ENCODE assay signal across 26 cellular contexts in the genomic region with DNA sequence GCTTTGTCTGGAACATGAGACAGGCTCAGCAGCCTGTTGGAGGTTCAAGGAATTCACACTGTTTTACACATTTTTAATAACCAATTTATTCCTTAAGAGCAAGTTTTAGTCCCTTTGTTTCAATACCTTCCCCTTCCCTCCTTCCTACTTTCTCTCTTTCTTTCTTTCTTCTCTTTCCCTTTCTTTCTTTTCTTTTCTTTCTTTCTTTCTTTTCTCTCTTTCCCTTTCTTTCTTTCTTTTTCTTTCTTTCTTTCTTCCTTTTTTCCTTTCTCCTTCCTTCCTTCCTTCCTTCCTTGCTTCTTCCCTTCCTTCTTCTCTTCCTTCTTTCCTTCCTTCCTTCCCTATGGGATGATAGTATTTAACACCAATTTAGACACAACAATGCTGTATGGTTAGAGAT.
DNase-seq lines count a peak whose midpoint lies in the region; ATAC-seq, FAIRE-seq and TF ChIP-seq lines count a peak whose summit lies in the region.
"Had no signal": no experiment of that assay in that cellular context is flagged by ENCODE, and none has a peak within 500 bp of the region (broad histone marks: within the 10 kb centered on the region; RNA-seq: fewer than 3 reads in every experiment).

No MANE protein-coding gene starts in this region.

- no peak for FAIRE-seq in K562 (lab: Jason Lieb, UNC)
- FAIRE-seq: A549, GM12878, GM12892, GM18507 had no signal

- H3K4me1 ChIP-seq in K562 (replicated peaks in 1 of 2; ENCODE audit: control insufficient read depth in 2 of 2, insufficient read depth in 2 of 2, low read length in 2 of 2) = no peaks in the 10 kb centered on the region
- H3K4me1 ChIP-seq: A549, BE2C, BLaER1 had no signal

- no peak overlapping the region for H3K27ac ChIP-seq in K562 (ENCODE audit: extremely low read depth, low read depth, low read length)
- H3K27ac ChIP-seq: 22Rv1, A549, BLaER1 had no signal

- 0 out of 2 replicates have a peak, but pooled peaks cover 2% of the 10 kb centered on the region for H3K9me3 ChIP-seq in K562 (replicated peaks; ENCODE audit: control insufficient read depth, insufficient read depth, low read depth, low read length)
- H3K9me3 ChIP-seq: BE2C had no signal

- no peak overlapping the region for H3K9ac ChIP-seq in K562 (ENCODE audit: insufficient read depth in 1 of 2, low read depth in 2 of 2, low read length in 2 of 2)
- H3K9ac ChIP-seq: BLaER1 had no signal

- H3K4me3 Mint-ChIP-seq in activated CD8-positive, alpha-beta T cell treated with anti-CD3 and anti-CD28 coated beads for 36 hours = no peak overlapping the region
- H3K4me3 Mint-ChIP-seq in activated CD8-positive, alpha-beta T cell treated with anti-CD3 and anti-CD28 coated beads, Interleukin-2, amount 10 ng/mL, durations not matched to agents 7 days and 5 days = no peak overlapping the region
- H3K4me3 Mint-ChIP-seq: CD14-positive monocyte; CD4-positive, alpha-beta memory T cell; CD4-positive, CD25-positive, alpha-beta regulatory T cell; CD8-positive, alpha-beta memory T cell had no signal

- H3K4me3 ChIP-seq in K562 = no peak overlapping the region
- H3K4me3 ChIP-seq: A549, BLaER1, GM12878 had no signal

- TF ChIP-seq EP300 in K562 (IDR thresholded peaks at IDR 0.05; ENCODE audit: low read length) = no peak

- no peaks in the 10 kb centered on the region for H4K20me1 ChIP-seq in K562 (replicated peaks; ENCODE audit: control insufficient read depth, insufficient read depth, low read length)
- H4K20me1 ChIP-seq: BLaER1 had no signal

- TF ChIP-seq POLR2A in K562 (conservative IDR thresholded peaks at IDR 0.05) = no peak

- peak; percentile 34 for TF ChIP-seq CTCF in activated CD8-positive, alpha-beta T cell treated with anti-CD3 and anti-CD28 coated beads for 36 hours (IDR thresholded peaks at IDR 0.05)
- no peak for TF ChIP-seq CTCF in K562 (IDR thresholded peaks at IDR 0.05 in 2 of 3, conservative IDR thresholded peaks at IDR 0.05 in 1 of 3; ENCODE audit: insufficient read depth in 2 of 3, low read depth in 1 of 3, low read length in 3 of 3)

- no peaks in the 10 kb centered on the region for H3K79me2 ChIP-seq in K562 (ENCODE audit: control insufficient read depth, insufficient read depth, low read length)

- in situ Hi-C loops in K562 (cut with MboI) = no loop called here

- CTCF ChIA-PET in activated CD8-positive, alpha-beta T cell treated with anti-CD3 and anti-CD28 coated beads for 36 hours (lab: Charles Lee) = no interaction called here
- CTCF ChIA-PET in activated CD8-positive, alpha-beta T cell treated with anti-CD3 and anti-CD28 coated beads, Interleukin-2, amount 10 ng/mL, durations not matched to agents 7 days and 5 days (lab: Charles Lee) = no interaction called here
- CTCF ChIA-PET in K562 (lab: Yijun Ruan, JAX; ENCODE audit: low intra/inter-chr PET ratio) = no interaction called here

- intact Hi-C loops in activated CD8-positive, alpha-beta T cell treated with anti-CD3 and anti-CD28 coated beads for 36 hours (cut with micrococcal nuclease) = no loop called here
- intact Hi-C loops in K562 (cut with micrococcal nuclease) = no loop called here

- H3K27me3 ChIP-seq in K562 (ENCODE audit: control insufficient read depth in 2 of 2, insufficient read depth in 2 of 2, low read length in 2 of 2) = no peaks in the 10 kb centered on the region
- H3K27me3 ChIP-seq: BE2C, BLaER1 had no signal

- no peak for DNase-seq in activated CD8-positive, alpha-beta T cell treated with anti-CD3 and anti-CD28 coated beads for 36 hours
- no peak for DNase-seq in activated CD8-positive, alpha-beta T cell treated with anti-CD3 and anti-CD28 coated beads, Interleukin-2, amount 10 ng/mL, durations not matched to agents 7 days and 5 days
- DNase-seq in K562 (ENCODE audit: extremely low read depth in 1 of 4, low spot score in 3 of 4) = no peak
- no peak for DNase-seq in activated T-cell treated with anti-CD3 and anti-CD28 coated beads, Interleukin-2, amount 50 U/mL, for 48 hours
- DNase-seq: AML-193; BE2C; C1 segment of cervical spinal cord; CD4-positive, alpha-beta memory T cell; CD4-positive, CD25-positive, alpha-beta regulatory T cell; CD8-positive, alpha-beta memory T cell; COR-L47; DMS 273 treated with DMSO at 0.1 percent for 48 hours; DMS153; DMS53; DMS79; DND-41; EL; GDM1 had no signal

- no peaks in the 10 kb centered on the region for H3K36me3 ChIP-seq in K562 (ENCODE audit: control insufficient read depth, insufficient read depth, low read length)
- H3K36me3 ChIP-seq: BE2C, BLaER1 had no signal

- BruUV-seq in K562 (replicated peaks; lab: Mats Ljungman, UMichigan) = no TSS peak

- peaks cover 2% of the 10 kb centered on the region for H3K27me3 Mint-ChIP-seq in activated CD8-positive, alpha-beta T cell treated with anti-CD3 and anti-CD28 coated beads for 36 hours
- H3K27me3 Mint-ChIP-seq in activated CD8-positive, alpha-beta T cell treated with anti-CD3 and anti-CD28 coated beads, Interleukin-2, amount 10 ng/mL, durations not matched to agents 7 days and 5 days (ENCODE audit: low read depth) = no peaks in the 10 kb centered on the region

- no peaks in the 10 kb centered on the region for H3K36me3 Mint-ChIP-seq in activated CD8-positive, alpha-beta T cell treated with anti-CD3 and anti-CD28 coated beads for 36 hours (ENCODE audit: low read depth)
- H3K36me3 Mint-ChIP-seq in activated CD8-positive, alpha-beta T cell treated with anti-CD3 and anti-CD28 coated beads, Interleukin-2, amount 10 ng/mL, durations not matched to agents 7 days and 5 days (ENCODE audit: low read depth) = no peaks in the 10 kb centered on the region
- H3K36me3 Mint-ChIP-seq: CD14-positive monocyte; CD4-positive, alpha-beta memory T cell; CD4-positive, CD25-positive, alpha-beta regulatory T cell; CD8-positive, alpha-beta memory T cell had no signal

- TF ChIP-seq RAD21 in K562 (CRISPR knock-in tag; conservative IDR thresholded peaks at IDR 0.05 in 1 of 2, IDR thresholded peaks at IDR 0.05 in 1 of 2) = no peak

- no peaks in the 10 kb centered on the region for H3K4me1 Mint-ChIP-seq in activated CD8-positive, alpha-beta T cell treated with anti-CD3 and anti-CD28 coated beads for 36 hours (ENCODE audit: low read depth)
- H3K4me1 Mint-ChIP-seq in activated CD8-positive, alpha-beta T cell treated with anti-CD3 and anti-CD28 coated beads, Interleukin-2, amount 10 ng/mL, durations not matched to agents 7 days and 5 days (ENCODE audit: low read depth) = no peaks in the 10 kb centered on the region
- H3K4me1 Mint-ChIP-seq: CD14-positive monocyte; CD4-positive, alpha-beta memory T cell; CD4-positive, CD25-positive, alpha-beta regulatory T cell; CD8-positive, alpha-beta memory T cell had no signal

- ATAC-seq in activated CD8-positive, alpha-beta T cell treated with anti-CD3 and anti-CD28 coated beads for 36 hours = no peak
- no peak for ATAC-seq in activated CD8-positive, alpha-beta T cell treated with anti-CD3 and anti-CD28 coated beads, Interleukin-2, amount 10 ng/mL, durations not matched to agents 7 days and 5 days
- ATAC-seq in K562 (no peak), HG03354 (IDR thresholded peaks at IDR 0.05; ENCODE audit: poor library complexity, severe bottlenecking, unreplicated experiment) (no peak)
- ATAC-seq: A549, GM12878 had no signal

- H3K4me2 ChIP-seq in K562 (ENCODE audit: insufficient read depth, low read length) = no peak overlapping the region
- H3K4me2 ChIP-seq: A549, BLaER1 had no signal

- no peak overlapping the region for H2AFZ ChIP-seq in K562 (ENCODE audit: low read depth, low read length)

- no peaks in the 10 kb centered on the region for H3K9me1 ChIP-seq in K562 (ENCODE audit: control insufficient read depth, insufficient read depth, low read length)

- H3K27ac Mint-ChIP-seq in activated CD8-positive, alpha-beta T cell treated with anti-CD3 and anti-CD28 coated beads for 36 hours = no peak overlapping the region
- no peak overlapping the region for H3K27ac Mint-ChIP-seq in activated CD8-positive, alpha-beta T cell treated with anti-CD3 and anti-CD28 coated beads, Interleukin-2, amount 10 ng/mL, durations not matched to agents 7 days and 5 days
- H3K27ac Mint-ChIP-seq: CD14-positive monocyte; CD4-positive, alpha-beta memory T cell; CD4-positive, CD25-positive, alpha-beta regulatory T cell; CD8-positive, alpha-beta memory T cell had no signal

- POLR2A ChIA-PET in activated CD8-positive, alpha-beta T cell treated with anti-CD3 and anti-CD28 coated beads for 36 hours (lab: Charles Lee) = no interaction called here
- POLR2A ChIA-PET in activated CD8-positive, alpha-beta T cell treated with anti-CD3 and anti-CD28 coated beads, Interleukin-2, amount 10 ng/mL, durations not matched to agents 7 days and 5 days (lab: Charles Lee) = no interaction called here
- POLR2A ChIA-PET in K562 (lab: Yijun Ruan, JAX) = no interaction called here

- H3K9me3 Mint-ChIP-seq in activated CD8-positive, alpha-beta T cell treated with anti-CD3 and anti-CD28 coated beads for 36 hours = peaks cover 21% of the 10 kb centered on the region
- H3K9me3 Mint-ChIP-seq in activated CD8-positive, alpha-beta T cell treated with anti-CD3 and anti-CD28 coated beads, Interleukin-2, amount 10 ng/mL, durations not matched to agents 7 days and 5 days (ENCODE audit: insufficient read depth) = peaks cover 2% of the 10 kb centered on the region

TF ChIP-seq in K562, 482 proteins besides CTCF, POLR2A, EP300 and RAD21:
- no peak for TF ChIP-seq ZNF561 (CRISPR knock-in tag; conservative IDR thresholded peaks at IDR 0.05)
- TF ChIP-seq BHLHE40 (IDR thresholded peaks at IDR 0.05; ENCODE audit: low read length) = no peak
- TF ChIP-seq, protein P1, sequence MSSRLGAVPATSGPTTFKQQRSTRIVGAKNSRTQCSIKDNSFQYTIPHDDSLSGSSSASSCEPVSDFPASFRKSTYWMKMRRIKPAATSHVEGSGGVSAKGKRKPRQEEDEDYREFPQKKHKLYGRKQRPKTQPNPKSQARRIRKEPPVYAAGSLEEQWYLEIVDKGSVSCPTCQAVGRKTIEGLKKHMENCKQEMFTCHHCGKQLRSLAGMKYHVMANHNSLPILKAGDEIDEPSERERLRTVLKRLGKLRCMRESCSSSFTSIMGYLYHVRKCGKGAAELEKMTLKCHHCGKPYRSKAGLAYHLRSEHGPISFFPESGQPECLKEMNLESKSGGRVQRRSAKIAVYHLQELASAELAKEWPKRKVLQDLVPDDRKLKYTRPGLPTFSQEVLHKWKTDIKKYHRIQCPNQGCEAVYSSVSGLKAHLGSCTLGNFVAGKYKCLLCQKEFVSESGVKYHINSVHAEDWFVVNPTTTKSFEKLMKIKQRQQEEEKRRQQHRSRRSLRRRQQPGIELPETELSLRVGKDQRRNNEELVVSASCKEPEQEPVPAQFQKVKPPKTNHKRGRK (tag; IDR thresholded peaks at IDR 0.05) = peak; percentile 67
